8 cellular contexts compared by ENCODE assay signal in the genomic region with DNA sequence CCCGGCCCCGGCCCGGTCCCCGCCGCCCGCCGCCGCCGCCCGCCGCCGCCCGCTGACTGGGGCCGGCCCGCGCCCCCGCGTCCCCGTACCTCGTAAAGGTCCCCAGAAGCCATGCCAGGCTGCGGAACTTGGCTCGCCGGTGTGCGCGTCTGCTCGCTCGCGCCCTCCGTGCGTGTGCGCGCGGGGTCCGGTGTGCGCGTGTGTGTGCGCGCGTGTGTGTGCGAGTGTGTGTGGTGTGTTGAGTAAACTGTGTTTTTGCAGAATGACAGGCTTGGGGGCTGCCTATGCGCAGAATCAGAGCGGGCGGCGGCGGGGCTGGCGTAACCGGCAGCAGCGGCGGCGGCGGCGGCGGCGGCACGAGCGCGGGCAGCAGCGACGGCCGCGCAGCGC. TPM values are rescaled to one million over a fixed set of nuclear protein-coding genes. Genes with fewer than 3 reads are reported as not detected.
DNase-seq lines count a peak whose midpoint lies in the region; ATAC-seq and TF ChIP-seq lines count a peak whose summit lies in the region.

No MANE protein-coding gene starts in this region.

- H3K9me3 ChIP-seq in MM.1S (replicated peaks; ENCODE audit: insufficient read depth, low read length) (no peaks in the 10 kb centered on the region), neural progenitor cell (ENCODE audit: low read depth) (no peaks in the 10 kb centered on the region), tibial nerve (peaks cover 0 to 11% (median 0%) of the 10 kb centered on the region in 4 donors)

- DNase-seq in DMS53 treated with DMSO at 0.1 percent for 48 hours (lab: John Stamatoyannopoulos, UW; ENCODE audit: unreplicated experiment), result peak; percentile 13
- DNase-seq in MM.1S, result peak; percentile 32
- peak; percentile 65 for DNase-seq in activated T-cell treated with anti-CD3 and anti-CD28 coated beads, Interleukin-2, amount 50 U/mL, for 1 hour
- peak; percentile 71 for DNase-seq in fibroblast of gingiva (ENCODE audit: low read depth)
- no peak for DNase-seq in neural progenitor cell (ENCODE audit: low spot score)
- no peak for DNase-seq in tibial nerve (ENCODE audit: low spot score in 2 of 2)
- no peak for DNase-seq in epidermal melanocyte (ENCODE audit: insufficient read length, low spot score)

- no peaks in the 10 kb centered on the region for H3K36me3 ChIP-seq in MM.1S (replicated peaks; ENCODE audit: insufficient read depth, low read length)
- no peaks in the 10 kb centered on the region for H3K36me3 ChIP-seq in neural progenitor cell
- no peaks in the 10 kb centered on the region for H3K36me3 ChIP-seq in tibial nerve

- H3K27ac Mint-ChIP-seq in neural progenitor cell, result no peak overlapping the region

- no peaks in the 10 kb centered on the region for H3K27me3 ChIP-seq in MM.1S (replicated peaks; ENCODE audit: insufficient read depth, low read length)
- H3K27me3 ChIP-seq in neural progenitor cell, result peaks cover 84% of the 10 kb centered on the region
- peaks cover 0 to 9% of the 10 kb centered on the region in 2 donors for H3K27me3 ChIP-seq in tibial nerve

- peaks cover 10% of the 10 kb centered on the region for H3K27me3 Mint-ChIP-seq in neural progenitor cell (ENCODE audit: insufficient read depth, low read depth)

- H3K4me2 ChIP-seq in MM.1S (ENCODE audit: low read depth, low read length), result no peak overlapping the region
- H3K4me2 ChIP-seq in neural progenitor cell, result peak overlapping the region; percentile 87

- H3K9me3 Mint-ChIP-seq in neural progenitor cell, result no peaks in the 10 kb centered on the region

- H3K4me1 Mint-ChIP-seq in neural progenitor cell, result no peaks in the 10 kb centered on the region

- TF ChIP-seq EP300 in tibial nerve (IDR thresholded peaks at IDR 0.05), result no peak

- H3K27ac ChIP-seq in MM.1S (ENCODE audit: low read length) (no peak overlapping the region), neural progenitor cell (no peak overlapping the region), tibial nerve (no peak overlapping the region)

- no peaks in the 10 kb centered on the region for H4K20me1 ChIP-seq in MM.1S (ENCODE audit: insufficient read depth, low read length)
- no peaks in the 10 kb centered on the region for H4K20me1 ChIP-seq in neural progenitor cell (ENCODE audit: low read depth)

- peaks cover 3% of the 10 kb centered on the region for H3K36me3 Mint-ChIP-seq in neural progenitor cell

- peak overlapping the region; percentile 95 for H3K4me3 Mint-ChIP-seq in neural progenitor cell

- H3K9ac ChIP-seq in MM.1S (ENCODE audit: low read length) (no peak overlapping the region), neural progenitor cell (no peak overlapping the region)

- H3K9me2 ChIP-seq in MM.1S (replicated peaks; ENCODE audit: insufficient read depth, low read length), result no peaks in the 10 kb centered on the region

- H3K4me1 ChIP-seq in MM.1S (ENCODE audit: low read length) (no peaks in the 10 kb centered on the region), neural progenitor cell (no peaks in the 10 kb centered on the region), tibial nerve (peaks cover 0 to 5% (median 0%) of the 10 kb centered on the region in 4 donors)

- TF ChIP-seq POLR2A in tibial nerve (IDR thresholded peaks at IDR 0.05), result no peak

- ATAC-seq in GM21723 (IDR thresholded peaks at IDR 0.05; ENCODE audit: unreplicated experiment), result peak; percentile 47

- H2AFZ ChIP-seq in MM.1S (ENCODE audit: low read length), result no peak overlapping the region
- peak overlapping the region; percentile 92 for H2AFZ ChIP-seq in neural progenitor cell (replicated peaks)

- 3% methylated on average over 58 of the region's 62 CpGs; no CpG with 5 or more reads in 1 of the 2 donors for WGBS in tibial nerve, 2 donors

- no peaks in the 10 kb centered on the region for H3K79me2 ChIP-seq in MM.1S (ENCODE audit: low read length)
- H3K79me2 ChIP-seq in neural progenitor cell (ENCODE audit: low read depth), result no peaks in the 10 kb centered on the region

- H3K4me3 ChIP-seq in MM.1S (ENCODE audit: low read length) (peak overlapping the region; percentile 53; the same call in 1 of the 2 replicates), neural progenitor cell (peak overlapping the region; percentile 93), tibial nerve (peak overlapping the region; percentile 32 to 62 (median 50))

- no peaks in the 10 kb centered on the region; the same call in 1 of the 2 replicates for H3F3A ChIP-seq in MM.1S (ENCODE audit: insufficient read depth, low read length)
- H3F3A ChIP-seq in neural progenitor cell (ENCODE audit: low read depth), result peaks cover 4% of the 10 kb centered on the region

- no peak for TF ChIP-seq CTCF in MM.1S (IDR thresholded peaks at IDR 0.05; ENCODE audit: low read length)
- no peak for TF ChIP-seq CTCF in neural progenitor cell (IDR thresholded peaks at IDR 0.05)
- TF ChIP-seq CTCF in tibial nerve (IDR thresholded peaks at IDR 0.05), result no peak

RNA-seq across cellular contexts. Expression of a gene that starts 0.3 kb away (rescaled TPM):
- total RNA-seq in neural progenitor cell (ENCODE audit: low replicate concordance) (4.8 and 4.9 TPM in 2 replicates), tibial nerve (1 to 10 TPM; 2.2 to 5.7 (median 3.2) TPM)

Comparison
In these comparisons a context has a peak if more than half of its experiments do, and no peak if none do; other contexts are left out.
1. DNase-seq: peak in DMS53 treated with DMSO at 0.1 percent for 48 hours (single experiment), MM.1S (single experiment), activated T-cell treated with anti-CD3 and anti-CD28 coated beads, Interleukin-2, amount 50 U/mL, for 1 hour (single experiment) and fibroblast of gingiva (single experiment); none in neural progenitor cell (single experiment), tibial nerve (0 of 2) and epidermal melanocyte (single experiment).
2. Peak in every context shown above with its lines, with median percentiles within 50 percentile points of each other: H3K4me3 ChIP-seq.